ENCODE assay signal across 8 cellular contexts in genomic region chr12:121475279-121475678, GRCh38.
"Had no signal": no experiment of that assay in that cellular context is flagged by ENCODE, and none has a peak within 500 bp of the region (broad histone marks: within the 10 kb centered on the region; RNA-seq: fewer than 3 reads in every experiment).

No MANE protein-coding gene starts in this region.

- H3K4me3 ChIP-seq: HAP-1 had no signal

- H3K9me3 Mint-ChIP-seq: IgD-negative memory B cell had no signal

- H3K27me3 Mint-ChIP-seq: IgD-negative memory B cell had no signal

- DNase-seq: GOT3, H7, KBM-7 had no signal

- H3K27ac Mint-ChIP-seq: IgD-negative memory B cell had no signal

- H3K4me1 ChIP-seq: HAP-1 had no signal

- ATAC-seq: HCT116, HepG2 had no signal

- H3K27ac ChIP-seq: HL-60 had no signal

- H3K36me3 ChIP-seq: HAP-1 had no signal

- H3K9me3 ChIP-seq: HAP-1 had no signal

- FAIRE-seq: HepG2 had no signal
